24 cellular contexts compared by ENCODE assay signal in genomic region chr14:72649603-72650227, GRCh38.
"Had no signal": no experiment of that assay in that cellular context is flagged by ENCODE, and none has a peak within 500 bp of the region (broad histone marks: within the 10 kb centered on the region; RNA-seq: fewer than 3 reads in every experiment).

No MANE protein-coding gene starts in this region.

- H3K27me3 Mint-ChIP-seq: activated T-cell treated with anti-CD3 and anti-CD28 coated beads, Interleukin-2, amount 50 U/mL, for 24 hours had no signal

- H3K4me1 Mint-ChIP-seq: immature natural killer cell; naive thymus-derived CD8-positive, alpha-beta T cell; T-cell had no signal

- H3K36me3 Mint-ChIP-seq: activated naive CD8-positive, alpha-beta T cell; naive thymus-derived CD8-positive, alpha-beta T cell; T-cell had no signal

- H3K4me3 ChIP-seq: adrenal gland, coronary artery, left lung, lung, prostate gland, right atrium auricular region, thyroid gland had no signal

- H3K4me3 Mint-ChIP-seq: activated CD8-positive, alpha-beta T cell treated with anti-CD3 and anti-CD28 coated beads, Interleukin-2, amount 10 ng/mL, durations not matched to agents 7 days and 5 days; activated naive CD8-positive, alpha-beta T cell; activated T-cell treated with anti-CD3 and anti-CD28 coated beads, Interleukin-2, amount 50 U/mL, for 24 hours; immature natural killer cell; naive thymus-derived CD8-positive, alpha-beta T cell; T-cell; T-helper 2 cell treated with Interferon-gamma antibody and Interleukin-4, amounts not matched to agents 5 μg/mL and 100 μg/mL, for 36 hours had no signal

- ATAC-seq: activated CD8-positive, alpha-beta T cell treated with anti-CD3 and anti-CD28 coated beads, Interleukin-2, amount 10 ng/mL, durations not matched to agents 7 days and 5 days; left lung; naive thymus-derived CD8-positive, alpha-beta T cell; stimulated activated naive CD8-positive, alpha-beta T cell treated with anti-CD3 and anti-CD28 coated beads, Interleukin-15, Interleukin-2, amounts not matched to agents 100 U/mL and 50 U/mL, for 24 hours; T-cell had no signal

- H3K27me3 ChIP-seq: adrenal gland, left lung, right atrium auricular region, thyroid gland had no signal

- H3K27ac Mint-ChIP-seq: activated CD8-positive, alpha-beta T cell treated with anti-CD3 and anti-CD28 coated beads, Interleukin-2, amount 10 ng/mL, durations not matched to agents 7 days and 5 days; activated naive CD8-positive, alpha-beta T cell; activated T-cell treated with anti-CD3 and anti-CD28 coated beads, Interleukin-2, amount 50 U/mL, for 24 hours; activated T-helper 2 cell treated with anti-CD3 and anti-CD28 coated beads, Interferon-gamma antibody, Interleukin-2, Interleukin-4, amounts not matched to agents 10 μg/mL and 5 μg/mL and 100 μg/mL, durations not matched to agents 14 hours and 24 hours and 36 hours; immature natural killer cell; naive thymus-derived CD8-positive, alpha-beta T cell; T-cell; T-helper 2 cell treated with Interferon-gamma antibody and Interleukin-4, amounts not matched to agents 5 μg/mL and 100 μg/mL, for 36 hours had no signal

- H3K9me3 Mint-ChIP-seq: activated T-cell treated with anti-CD3 and anti-CD28 coated beads, Interleukin-2, amount 50 U/mL, for 24 hours; activated T-helper 2 cell treated with anti-CD3 and anti-CD28 coated beads, Interferon-gamma antibody, Interleukin-2, Interleukin-4, amounts not matched to agents 10 μg/mL and 5 μg/mL and 100 μg/mL, durations not matched to agents 14 hours and 24 hours and 36 hours; immature natural killer cell; T-cell; T-helper 2 cell treated with Interferon-gamma antibody and Interleukin-4, amounts not matched to agents 5 μg/mL and 100 μg/mL, for 36 hours had no signal

- H3K4me1 ChIP-seq: adrenal gland, left lung, prostate gland had no signal

- H3K27ac ChIP-seq: adrenal gland, coronary artery, left lung, prostate gland, right atrium auricular region, thyroid gland, VCaP had no signal

- DNase-seq: activated CD4-positive, alpha-beta T cell treated with anti-CD3 and anti-CD28 coated beads, Interleukin-2, amount 50 U/mL, for 1 hour; activated CD4-positive, CD25-positive, alpha-beta regulatory T cell treated with anti-CD3 and anti-CD28 coated beads, Interleukin-2, amount 50 U/mL, for 72 hours; activated CD8-positive, alpha-beta memory T cell treated with anti-CD3 and anti-CD28 coated beads, Interleukin-2, amount 50 U/mL, for 4 hours; activated CD8-positive, alpha-beta T cell treated with anti-CD3 and anti-CD28 coated beads, Interleukin-2, amount 10 ng/mL, durations not matched to agents 7 days and 5 days; activated naive CD4-positive, alpha-beta T cell; activated T-cell treated with anti-CD3 and anti-CD28 coated beads, Interleukin-2, amount 50 U/mL, for 24 hours; adrenal gland; cerebellar nuclear complex; foreskin melanocyte; immature natural killer cell; left lung; naive thymus-derived CD8-positive, alpha-beta T cell; stimulated activated CD4-positive, alpha-beta T cell treated with anti-CD3 and anti-CD28 coated beads, Interleukin-4, amount 100 ng/mL, for 4 hours; stimulated activated naive CD8-positive, alpha-beta T cell treated with anti-CD3 and anti-CD28 coated beads, Interleukin-15, Interleukin-2, amounts not matched to agents 100 U/mL and 50 U/mL, for 24 hours; T-cell; thyroid gland had no signal

- H3K36me3 ChIP-seq: adrenal gland, left lung, prostate gland, right atrium auricular region, thyroid gland had no signal

- H3K9me3 ChIP-seq: adrenal gland, left lung, prostate gland, right atrium auricular region, thyroid gland had no signal
